1 cellular context compared by ENCODE assay signal in the genomic region with DNA sequence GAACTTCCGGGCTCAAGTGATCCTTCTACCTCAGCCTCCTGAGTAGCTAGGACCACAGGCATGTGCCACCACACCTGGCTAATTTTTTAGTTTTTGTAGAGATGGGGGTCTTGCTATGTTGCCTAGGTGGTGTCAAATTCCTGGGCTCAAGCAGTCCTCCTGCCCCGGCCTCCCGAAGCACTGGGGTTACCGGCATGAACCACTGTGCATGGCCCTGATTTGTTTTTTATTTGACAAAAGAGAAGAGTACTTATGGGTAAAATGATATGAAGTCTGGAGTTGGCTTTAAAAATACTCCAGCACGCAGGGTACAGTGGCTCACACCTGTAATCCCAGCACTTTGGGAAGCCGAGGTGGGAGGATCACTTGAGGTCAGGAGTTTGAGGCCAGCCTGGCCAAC. TPM values are rescaled to one million over a fixed set of nuclear protein-coding genes. Genes with fewer than 3 reads are reported as not detected.
"Had no signal": no experiment of that assay in that cellular context is flagged by ENCODE, and none has a peak within 500 bp of the region (broad histone marks: within the 10 kb centered on the region; RNA-seq: fewer than 3 reads in every experiment).

No MANE protein-coding gene starts in this region.

RNA-seq across cellular contexts. Expression of gene GRTP1, which starts 4.4 kb away (rescaled TPM):
- polyA plus RNA-seq: IgD-negative memory B cell had no signal
